20 cellular contexts compared by ENCODE assay signal in genomic region chr15:78636378-78636859, GRCh38. TPM values are rescaled to one million over a fixed set of nuclear protein-coding genes. Genes with fewer than 3 reads are reported as not detected.
DNase-seq lines count a peak whose midpoint lies in the region; ATAC-seq, FAIRE-seq and TF ChIP-seq lines count a peak whose summit lies in the region.
"Had no signal": no experiment of that assay in that cellular context is flagged by ENCODE, and none has a peak within 500 bp of the region (broad histone marks: within the 10 kb centered on the region; RNA-seq: fewer than 3 reads in every experiment).

No MANE protein-coding gene starts in this region.

- TF ChIP-seq EP300 in K562 (IDR thresholded peaks at IDR 0.05; ENCODE audit: low read length) = no peak

- peaks cover 12 to 30% of the 10 kb centered on the region in 2 experiments; a peak in 4 of 5 replicates for H3K27me3 ChIP-seq in K562 (ENCODE audit: control insufficient read depth in 2 of 2, insufficient read depth in 2 of 2, low read length in 2 of 2)
- 0 out of 2 replicates have a peak, but pooled peaks cover 4% of the 10 kb centered on the region for H3K27me3 ChIP-seq in PC-3 (ENCODE audit: low read length)

- no peak for TF ChIP-seq CTCF in HEK293 (tag by site-specific recombination; IDR thresholded peaks at IDR 0.05)
- no peak for TF ChIP-seq CTCF in K562 (IDR thresholded peaks at IDR 0.05 in 2 of 3, conservative IDR thresholded peaks at IDR 0.05 in 1 of 3; ENCODE audit: insufficient read depth in 2 of 3, low read depth in 1 of 3, low read length in 3 of 3)
- no peak for TF ChIP-seq CTCF in GM10266 (IDR thresholded peaks at IDR 0.05; ENCODE audit: control insufficient read depth, insufficient read depth, low read depth, missing control alignments)
- no peak for TF ChIP-seq CTCF in PC-3 (conservative IDR thresholded peaks at IDR 0.05; ENCODE audit: low read depth, low read length)

- no peak for TF ChIP-seq RAD21 in K562 (CRISPR knock-in tag; conservative IDR thresholded peaks at IDR 0.05 in 1 of 2, IDR thresholded peaks at IDR 0.05 in 1 of 2)

- H3K4me1 ChIP-seq in HEK293 (ENCODE audit: control insufficient read depth, insufficient read depth, low read length) (peaks cover 2% of the 10 kb centered on the region; the same call in 1 of the 2 replicates), K562 (replicated peaks in 1 of 2; ENCODE audit: control insufficient read depth in 2 of 2, insufficient read depth in 2 of 2, low read length in 2 of 2) (peaks cover 0 to 12% of the 10 kb centered on the region in 2 experiments; a peak in 3 of 5 replicates), PC-3 (ENCODE audit: insufficient read depth, low read length) (no peaks in the 10 kb centered on the region)
- H3K4me1 ChIP-seq: HAP-1 had no signal

- no peak overlapping the region for H3K4me2 ChIP-seq in K562 (ENCODE audit: insufficient read depth, low read length)
- H3K4me2 ChIP-seq in PC-3 (ENCODE audit: low read length) = no peak overlapping the region

- H3K4me3 ChIP-seq in HEK293 (ENCODE audit: low read depth, low read length) (no peak overlapping the region), K562 (no peak overlapping the region), PC-3 (ENCODE audit: low read length) (no peak overlapping the region)
- H3K4me3 ChIP-seq: HAP-1 had no signal

- no peaks in the 10 kb centered on the region for H3K9me2 ChIP-seq in PC-3 (replicated peaks; ENCODE audit: low read length)

- H3K9ac ChIP-seq in K562 (ENCODE audit: insufficient read depth in 1 of 2, low read depth in 2 of 2, low read length in 2 of 2) (no peak overlapping the region), PC-3 (ENCODE audit: low read length) (no peak overlapping the region)

- WGBS in K562 (ENCODE audit: insufficient coverage, low coverage, missing lambda C conversion rate) = 0% methylated on average over 2 of the region's 2 CpGs

- DNase-seq in GM12891 (ENCODE audit: insufficient read length, low spot score) (no peak), K562 (ENCODE audit: extremely low read depth in 1 of 4, low spot score in 3 of 4) (no peak), GM10266 (ENCODE audit: extremely low spot score) (no peak), PC-3 (no peak)
- DNase-seq: C1 segment of cervical spinal cord; Calu3; CD4-positive, alpha-beta memory T cell; COR-L47; DMS53; DMS79 treated with DMSO at 0.1 percent for 48 hours; GF-D8; GOT3 had no signal

- CTCF ChIA-PET in HEK293 (lab: Yijun Ruan, JAX) (interaction anchor here (0.6 to 5.9 kb wide), 9 partner anchors 15 to 1864 kb away, joined by 3 to 119 read pairs (median 3); partner anchors contain the start of gene CHRNA3), K562 (lab: Yijun Ruan, JAX; ENCODE audit: low intra/inter-chr PET ratio) (no interaction called here), PC-3 (lab: Charles Lee) (no interaction called here)

- H2AFZ ChIP-seq in K562 (ENCODE audit: low read depth, low read length) = no peak overlapping the region
- H2AFZ ChIP-seq in PC-3 (ENCODE audit: low read length) = no peak overlapping the region

- H3K27ac ChIP-seq in HEK293 (ENCODE audit: extremely low read depth, low read depth, low read length) = no peak overlapping the region
- no peak overlapping the region for H3K27ac ChIP-seq in K562 (ENCODE audit: extremely low read depth, low read depth, low read length)
- no peak overlapping the region for H3K27ac ChIP-seq in PC-3 (ENCODE audit: low read length)

- in situ Hi-C loops in K562 (cut with MboI) = no loop called here

- no peaks in the 10 kb centered on the region for H3K9me3 ChIP-seq in HEK293 (ENCODE audit: control insufficient read depth, insufficient read depth, low read depth, low read length)
- no peaks in the 10 kb centered on the region for H3K9me3 ChIP-seq in K562 (replicated peaks; ENCODE audit: control insufficient read depth, insufficient read depth, low read depth, low read length)
- no peaks in the 10 kb centered on the region for H3K9me3 ChIP-seq in PC-3 (ENCODE audit: low read length)
- H3K9me3 ChIP-seq: HAP-1 had no signal

- POLR2A ChIA-PET in HEK293 (lab: Yijun Ruan, JAX) (no interaction called here), K562 (lab: Yijun Ruan, JAX) (no interaction called here), PC-3 (lab: Charles Lee; ENCODE audit: unreplicated experiment) (no interaction called here)

- no peaks in the 10 kb centered on the region for H3K9me1 ChIP-seq in K562 (ENCODE audit: control insufficient read depth, insufficient read depth, low read length)

- TF ChIP-seq POLR2A in GM12891 (IDR thresholded peaks at IDR 0.05; ENCODE audit: low read depth, low read length) = no peak
- TF ChIP-seq POLR2A in K562 (conservative IDR thresholded peaks at IDR 0.05) = no peak

- H3F3A ChIP-seq in PC-3 (ENCODE audit: low read length, unreplicated experiment) = no peaks in the 10 kb centered on the region

- intact Hi-C loops in K562 (cut with micrococcal nuclease) = loop anchor here (5.0 kb wide), 1 partner anchor 116 kb away; no protein-coding TSS in a partner anchor
- intact Hi-C loops in PC-3 (cut with micrococcal nuclease) = no loop called here

- H4K20me1 ChIP-seq in K562 (replicated peaks; ENCODE audit: control insufficient read depth, insufficient read depth, low read length) (0 out of 2 replicates have a peak, but pooled peaks cover 3% of the 10 kb centered on the region), PC-3 (ENCODE audit: low read length) (no peaks in the 10 kb centered on the region)

- FAIRE-seq in GM12891 (lab: Jason Lieb, UNC) (no peak), K562 (lab: Jason Lieb, UNC) (no peak)
- FAIRE-seq: H54 had no signal

- H3K36me3 ChIP-seq in HEK293 (ENCODE audit: control insufficient read depth in 2 of 2, insufficient read depth in 1 of 2, low read length in 2 of 2) (no peaks in the 10 kb centered on the region), K562 (ENCODE audit: control insufficient read depth, insufficient read depth, low read length) (no peaks in the 10 kb centered on the region), PC-3 (ENCODE audit: low read depth, low read length) (no peaks in the 10 kb centered on the region)
- H3K36me3 ChIP-seq: HAP-1 had no signal

- H3K79me2 ChIP-seq in K562 (ENCODE audit: control insufficient read depth, insufficient read depth, low read length) = no peaks in the 10 kb centered on the region
- no peaks in the 10 kb centered on the region for H3K79me2 ChIP-seq in PC-3 (ENCODE audit: low read length)

- ATAC-seq in K562 (no peak), HG03342 (IDR thresholded peaks at IDR 0.05; ENCODE audit: unreplicated experiment) (no peak), PC-3 (no peak)

- BruUV-seq in K562 (replicated peaks; lab: Mats Ljungman, UMichigan) (no TSS peak), PC-3 (replicated peaks; lab: Mats Ljungman, UMichigan) (no TSS peak)

TF ChIP-seq in GM12891, 5 proteins besides CTCF, POLR2A, EP300 and RAD21 (continues in another document):
- TF ChIP-seq POLR2AphosphoS5 (IDR thresholded peaks at IDR 0.05; ENCODE audit: low read depth, low read length) = no peak
- no peak for TF ChIP-seq TAF1 (IDR thresholded peaks at IDR 0.05; ENCODE audit: low read depth, low read length)

TF ChIP-seq in HEK293, 187 proteins besides CTCF, POLR2A, EP300 and RAD21 (continues in another document):
- no peak for TF ChIP-seq SP2 (tag by site-specific recombination; IDR thresholded peaks at IDR 0.05)
- no peak for TF ChIP-seq ZNF391 (tag by site-specific recombination; IDR thresholded peaks at IDR 0.05; ENCODE audit: borderline replicate concordance, low read depth)

TF ChIP-seq in K562, 482 proteins besides CTCF, POLR2A, EP300 and RAD21 (continues in another document):
- TF ChIP-seq ZC3H4 (CRISPR knock-in tag; IDR thresholded peaks at IDR 0.05; ENCODE audit: borderline replicate concordance) (no peak), BCOR (IDR thresholded peaks at IDR 0.05) (peak; percentile 47; the same call in 1 of the 2 replicates)

RNA-seq across cellular contexts. Expression of gene CHRNB4, which starts 4.6 kb away (rescaled TPM):
- polyA plus RNA-seq in GM12891 (2012; ENCODE audit: low read depth, missing spikeins) = not detected
- total RNA-seq in K562 (2011; cell fraction: chromatin; rRNA removed; ENCODE audit: low replicate concordance) = not detected in 2 replicates
- total RNA-seq in K562 (2011; cell fraction: nucleolus; rRNA removed) = not detected in 2 replicates
- total RNA-seq in K562 (2011; cell fraction: nucleoplasm; rRNA removed) = not detected in 2 replicates
- total RNA-seq in K562 (2014; rRNA removed) = 0.18 TPM in 1 of 2 replicates, not detected in the other
- total RNA-seq in K562 (2014; rRNA removed; fragmentation: Illumina TruSeq; extraction: Trizol) = not detected in 2 replicates
- not detected in 2 replicates for total RNA-seq in K562 (2015; rRNA removed; fragmentation: Illumina TruSeq; extraction: Trizol)
- total RNA-seq in K562 (2021) = not detected in 2 replicates
- not detected in 2 replicates for polyA plus RNA-seq in K562 (2011; rRNA removed)
- polyA plus RNA-seq in K562 (2011; cell fraction: cytosol; rRNA removed) = 0.04 TPM in 1 of 2 replicates, not detected in the other
- 0.04 TPM in 1 of 2 replicates, not detected in the other for polyA plus RNA-seq in K562 (2011; cell fraction: nucleus; rRNA removed)
- polyA plus RNA-seq in K562 (2012) = not detected in 2 replicates
- polyA plus RNA-seq in K562 (2014; fragmentation: Illumina TruSeq; extraction: Trizol) = not detected in 2 replicates
- under 1 TPM in 1 of 2 experiments, not detected in 1; 0.08 TPM for polyA plus RNA-seq in K562 (2014; fragmentation: Nextera tagmentation; extraction: Ambion mirVana)
- not detected in 2 replicates for polyA plus RNA-seq in K562 (2014; rRNA removed)
- not detected in 2 replicates for polyA minus RNA-seq in K562 (2011; rRNA and poly(A)+ RNA removed)
- not detected in 2 replicates for polyA minus RNA-seq in K562 (2011; cell fraction: cytosol; rRNA and poly(A)+ RNA removed)
- not detected in 2 replicates for polyA minus RNA-seq in K562 (2011; cell fraction: nucleus; rRNA and poly(A)+ RNA removed)
- total RNA-seq in PC-3 (2014; rRNA removed) = not detected in 2 replicates
- total RNA-seq: A172; A673; Calu3; CD4-positive, alpha-beta memory T cell; G401 had no signal
- polyA plus RNA-seq: BJ; CD4-positive, alpha-beta memory T cell had no signal

RNA-seq across cellular contexts. Expression of gene CHRNA3, which starts 15.6 kb away (rescaled TPM):
- 0.09 TPM for polyA plus RNA-seq in GM12891 (2012; ENCODE audit: low read depth, missing spikeins)
- total RNA-seq in K562 (2011; cell fraction: chromatin; rRNA removed; ENCODE audit: low replicate concordance) = not detected in 2 replicates
- total RNA-seq in K562 (2011; cell fraction: nucleolus; rRNA removed) = not detected in 2 replicates
- total RNA-seq in K562 (2011; cell fraction: nucleoplasm; rRNA removed) = not detected in 2 replicates
- total RNA-seq in K562 (2014; rRNA removed) (not detected in 2 replicates), K562 (2014; rRNA removed; fragmentation: Illumina TruSeq; extraction: Trizol) (not detected in 2 replicates), K562 (2015; rRNA removed; fragmentation: Illumina TruSeq; extraction: Trizol) (not detected in 2 replicates), K562 (2021) (not detected in 2 replicates), PC-3 (2014; rRNA removed) (not detected in 2 replicates)
- polyA plus RNA-seq in K562 (2011; rRNA removed) (not detected in 2 replicates), K562 (2014; fragmentation: Illumina TruSeq; extraction: Trizol) (not detected in 2 replicates), K562 (2014; fragmentation: Nextera tagmentation; extraction: Ambion mirVana) (under 1 TPM in 1 of 2 experiments, not detected in 1; 0.01 TPM), K562 (2014; rRNA removed) (not detected in 2 replicates)
- polyA plus RNA-seq in K562 (2011; cell fraction: cytosol; rRNA removed) = not detected in 2 replicates
- not detected in 2 replicates for polyA plus RNA-seq in K562 (2011; cell fraction: nucleus; rRNA removed)
- polyA plus RNA-seq in K562 (2012) = 0.07 and 0.31 TPM in 2 replicates
- not detected in 2 replicates for polyA minus RNA-seq in K562 (2011; rRNA and poly(A)+ RNA removed)
- not detected in 2 replicates for polyA minus RNA-seq in K562 (2011; cell fraction: cytosol; rRNA and poly(A)+ RNA removed)
- polyA minus RNA-seq in K562 (2011; cell fraction: nucleus; rRNA and poly(A)+ RNA removed) = not detected in 2 replicates
- total RNA-seq: A673; Calu3; CD4-positive, alpha-beta memory T cell had no signal
- polyA plus RNA-seq: BJ; CD4-positive, alpha-beta memory T cell had no signal
